Comparison of ENCODE assay signal across 8 cellular contexts in genomic region chr9:95313010-95313498, GRCh38. TPM values are rescaled to one million over a fixed set of nuclear protein-coding genes. Genes with fewer than 3 reads are reported as not detected.
DNase-seq lines count a peak whose midpoint lies in the region; ATAC-seq and TF ChIP-seq lines count a peak whose summit lies in the region.

No MANE protein-coding gene starts in this region.

- H3K9ac ChIP-seq in HUES6 (ENCODE audit: low read length) = peak overlapping the region; percentile 41

- H3K4me3 ChIP-seq in HUES6 (ENCODE audit: low read depth, low read length) = peak overlapping the region; percentile 66
- H3K4me3 ChIP-seq in RWPE2 (ENCODE audit: severe bottlenecking) = peak overlapping the region; percentile 20
- peak overlapping the region; percentile 12 to 17 for H3K4me3 ChIP-seq in esophagus (ENCODE audit: low read depth in 1 of 2, low read length in 2 of 2)
- H3K4me3 ChIP-seq in vagina = peak overlapping the region; percentile 38 to 39

- H3K9me3 ChIP-seq in HUES6 (ENCODE audit: control insufficient read depth, insufficient read depth, low read depth, low read length) (no peaks in the 10 kb centered on the region), RWPE2 (ENCODE audit: severe bottlenecking) (no peaks in the 10 kb centered on the region), esophagus (ENCODE audit: control insufficient read depth in 2 of 2, insufficient read depth in 1 of 2, low read depth in 1 of 2, low read length in 1 of 2) (no peaks in the 10 kb centered on the region), vagina (no peaks in the 10 kb centered on the region)

- H3K27me3 ChIP-seq in HUES6 (ENCODE audit: control insufficient read depth, insufficient read depth, low read length) = no peaks in the 10 kb centered on the region
- H3K27me3 ChIP-seq in RWPE2 (ENCODE audit: insufficient read depth, poor library complexity, severe bottlenecking) = no peaks in the 10 kb centered on the region
- no peaks in the 10 kb centered on the region for H3K27me3 ChIP-seq in esophagus (ENCODE audit: control insufficient read depth in 1 of 2, insufficient read depth in 2 of 2, low read length in 2 of 2)
- H3K27me3 ChIP-seq in vagina = no peaks in the 10 kb centered on the region

- no peaks in the 10 kb centered on the region for H3K36me3 ChIP-seq in HUES6 (ENCODE audit: control insufficient read depth, insufficient read depth, low read length)
- no peaks in the 10 kb centered on the region for H3K36me3 ChIP-seq in RWPE2 (ENCODE audit: low read depth)
- H3K36me3 ChIP-seq in esophagus (ENCODE audit: control insufficient read depth in 2 of 2, insufficient read depth in 2 of 2, low read length in 1 of 2) = no peaks in the 10 kb centered on the region
- no peaks in the 10 kb centered on the region for H3K36me3 ChIP-seq in vagina

- TF ChIP-seq CTCF in C4-2B (conservative IDR thresholded peaks at IDR 0.05) (no peak), RWPE2 (IDR thresholded peaks at IDR 0.05; ENCODE audit: poor library complexity, severe bottlenecking) (no peak), vagina (IDR thresholded peaks at IDR 0.05) (no peak)

- DNase-seq in RWPE2 (ENCODE audit: low spot score) = peak; percentile 80
- DNase-seq in mucosa of gallbladder (ENCODE audit: low spot score) = peak; percentile 85
- DNase-seq in vagina (ENCODE audit: extremely low spot score in 2 of 2) = no peak
- DNase-seq in H4 (ENCODE audit: low spot score) = no peak

- no peak for TF ChIP-seq POLR2A in vagina (IDR thresholded peaks at IDR 0.05)

- WGBS in esophagus, 2 donors = 33 to 45% methylated on average over 29 of the region's 29 CpGs

- peaks cover 13% of the 10 kb centered on the region; the same call in 1 of the 2 replicates for H3K4me1 ChIP-seq in HUES6 (ENCODE audit: control insufficient read depth, insufficient read depth, low read length)
- peaks cover 15% of the 10 kb centered on the region for H3K4me1 ChIP-seq in RWPE2 (ENCODE audit: insufficient read depth, poor library complexity, severe bottlenecking)
- H3K4me1 ChIP-seq in esophagus (ENCODE audit: control insufficient read depth in 2 of 2, insufficient read depth in 2 of 2, low read length in 1 of 2) = peaks cover 3 to 5% of the 10 kb centered on the region in 2 donors
- peaks cover 17% of the 10 kb centered on the region for H3K4me1 ChIP-seq in vagina

- ATAC-seq in RWPE2 (ENCODE audit: low read depth) (peak; percentile 59), GM19324 (IDR thresholded peaks at IDR 0.05; ENCODE audit: low FRiP score, unreplicated experiment) (no peak)

- intact Hi-C loops in vagina (cut with DNase I) = no loop called here

- H3K27ac ChIP-seq in C4-2B (peak overlapping the region; percentile 16; the same call in 1 of the 2 replicates), HUES6 (ENCODE audit: low read depth, low read length) (no peak overlapping the region), RWPE2 (ENCODE audit: poor library complexity, severe bottlenecking) (no peak overlapping the region), esophagus (ENCODE audit: low read depth in 2 of 2, low read length in 1 of 2) (no peak overlapping the region), vagina (no peak overlapping the region)

RNA-seq across cellular contexts. Expression of gene FANCC, which starts 4.5 kb away (rescaled TPM):
- polyA plus RNA-seq in esophagus = 1 to 10 TPM; 2.5 to 3.6 TPM
- 18.9 TPM for total RNA-seq in mucosa of gallbladder
- 17.2 TPM for total RNA-seq in vagina
- total RNA-seq in H4 (2014; rRNA removed; shearing (Covaris generic)) = 8.7 and 12.3 TPM in 2 replicates

Comparison
In these comparisons a context has a peak if more than half of its experiments do, and no peak if none do; other contexts are left out.
1. H3K4me3 ChIP-seq: peak in every context shown above with its lines; median percentile 66 in HUES6; 38 in vagina; 20 in RWPE2; 14 in esophagus.
2. DNase-seq: peak in RWPE2 (single experiment) and mucosa of gallbladder (single experiment); none in vagina (0 of 2) and H4 (single experiment).